Comparison of ENCODE assay signal across 2 cellular contexts in the genomic region with DNA sequence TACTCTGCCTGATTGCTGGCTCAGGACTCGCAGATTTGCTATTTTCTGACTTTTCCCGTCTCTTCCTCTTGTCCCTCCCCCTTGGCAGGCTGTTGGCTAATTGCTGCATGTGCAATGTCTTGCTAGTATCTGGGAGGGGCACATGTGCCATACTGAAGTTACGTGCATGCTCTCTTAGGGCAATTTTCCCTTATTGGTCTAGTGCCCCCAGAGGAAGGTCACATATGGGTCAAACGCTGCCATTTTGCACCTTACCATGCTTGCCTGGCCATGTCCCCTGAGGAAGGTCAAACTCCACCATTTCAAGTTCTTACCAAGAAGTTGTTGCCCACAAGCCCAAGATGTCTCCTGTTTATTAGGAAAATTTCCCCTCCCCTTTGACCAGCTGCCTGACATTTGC.
TF ChIP-seq lines count a peak whose summit lies in the region.

No MANE protein-coding gene starts in this region.

TF ChIP-seq in HEK293, 187 proteins besides CTCF, POLR2A, EP300 and RAD21 (continued from another document):
- no peak for TF ChIP-seq OSR2 (tag by site-specific recombination; IDR thresholded peaks at IDR 0.05)
- TF ChIP-seq ZNF776 (tag by site-specific recombination; IDR thresholded peaks at IDR 0.05; ENCODE audit: borderline replicate concordance) = no peak
- TF ChIP-seq GLI4 (tag by site-specific recombination; IDR thresholded peaks at IDR 0.05) = no peak
- no peak for TF ChIP-seq ZNF624 (tag by site-specific recombination; IDR thresholded peaks at IDR 0.05)
- no peak for TF ChIP-seq ZNF510 (tag by site-specific recombination; IDR thresholded peaks at IDR 0.05; ENCODE audit: insufficient replicate concordance)
- no peak for TF ChIP-seq ZNF184 (tag by site-specific recombination; IDR thresholded peaks at IDR 0.05)
- TF ChIP-seq ZBTB21 (tag by site-specific recombination; IDR thresholded peaks at IDR 0.05) = no peak
- no peak for TF ChIP-seq ZNF843 (tag by site-specific recombination; IDR thresholded peaks at IDR 0.05)
- no peak for TF ChIP-seq ZNF596 (tag by site-specific recombination; IDR thresholded peaks at IDR 0.05)
- TF ChIP-seq ZNF140 (tag by site-specific recombination; IDR thresholded peaks at IDR 0.05) = no peak
- TF ChIP-seq ZNF501 (tag by site-specific recombination; IDR thresholded peaks at IDR 0.05) = no peak

TF ChIP-seq in WTC11, 78 proteins besides CTCF, POLR2A, EP300 and RAD21 (continued from another document):
- TF ChIP-seq, protein P1, sequence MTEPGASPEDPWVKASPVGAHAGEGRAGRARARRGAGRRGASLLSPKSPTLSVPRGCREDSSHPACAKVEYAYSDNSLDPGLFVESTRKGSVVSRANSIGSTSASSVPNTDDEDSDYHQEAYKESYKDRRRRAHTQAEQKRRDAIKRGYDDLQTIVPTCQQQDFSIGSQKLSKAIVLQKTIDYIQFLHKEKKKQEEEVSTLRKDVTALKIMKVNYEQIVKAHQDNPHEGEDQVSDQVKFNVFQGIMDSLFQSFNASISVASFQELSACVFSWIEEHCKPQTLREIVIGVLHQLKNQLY (CRISPR knock-in tag; IDR thresholded peaks at IDR 0.05) = no peak
- no peak for TF ChIP-seq ZNF671 (CRISPR knock-in tag; IDR thresholded peaks at IDR 0.05)
- TF ChIP-seq, protein P2, sequence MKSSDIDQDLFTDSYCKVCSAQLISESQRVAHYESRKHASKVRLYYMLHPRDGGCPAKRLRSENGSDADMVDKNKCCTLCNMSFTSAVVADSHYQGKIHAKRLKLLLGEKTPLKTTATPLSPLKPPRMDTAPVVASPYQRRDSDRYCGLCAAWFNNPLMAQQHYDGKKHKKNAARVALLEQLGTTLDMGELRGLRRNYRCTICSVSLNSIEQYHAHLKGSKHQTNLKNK (CRISPR knock-in tag; IDR thresholded peaks at IDR 0.05) = no peak
